ENCODE assay signal across 8 cellular contexts in genomic region chr2:113175101-113175628, GRCh38. TPM values are rescaled to one million over a fixed set of nuclear protein-coding genes. Genes with fewer than 3 reads are reported as not detected.
A peak's percentile ranks its signal among the peaks of the same experiment; 100 is the strongest.
DNase-seq lines count a peak whose midpoint lies in the region; ATAC-seq and TF ChIP-seq lines count a peak whose summit lies in the region.

No MANE protein-coding gene starts in this region.

- H3K4me1 ChIP-seq in effector memory CD4-positive, alpha-beta T cell (ENCODE audit: control insufficient read depth, insufficient read depth, low read length, poor library complexity, severe bottlenecking), result peaks cover 81% of the 10 kb centered on the region
- no peaks in the 10 kb centered on the region for H3K4me1 ChIP-seq in smooth muscle cell (ENCODE audit: low read depth)

- H3F3A ChIP-seq in smooth muscle cell (ENCODE audit: low read depth), result no peaks in the 10 kb centered on the region

- DNase-seq in SW480 (ENCODE audit: low spot score), result peak; percentile 23
- DNase-seq in effector memory CD4-positive, alpha-beta T cell, result peak; percentile 48 to 53 (median 53)
- peak in 2 of 3 donors; percentile 52 to 56 for DNase-seq in stimulated activated CD4-positive, alpha-beta T cell treated with anti-CD3 and anti-CD28 coated beads, TNF-alpha, amount 100 ng/mL, for 48 hours (ENCODE audit: low read depth in 3 of 3)
- DNase-seq in NCI-H1436 treated with DMSO at 0.1 percent for 48 hours (lab: John Stamatoyannopoulos, UW), result no peak
- DNase-seq in AG08396 (ENCODE audit: low spot score), result no peak
- DNase-seq in smooth muscle cell (lab: John Stamatoyannopoulos, UW; ENCODE audit: unreplicated experiment), result no peak

- H3K36me3 ChIP-seq in effector memory CD4-positive, alpha-beta T cell (ENCODE audit: control insufficient read depth, insufficient read depth, low read length), result peaks cover 7% of the 10 kb centered on the region
- no peaks in the 10 kb centered on the region for H3K36me3 ChIP-seq in smooth muscle cell (ENCODE audit: low read depth)

- H4K20me1 ChIP-seq in smooth muscle cell (ENCODE audit: low read depth), result no peaks in the 10 kb centered on the region

- no peaks in the 10 kb centered on the region for H3K9me3 ChIP-seq in effector memory CD4-positive, alpha-beta T cell (ENCODE audit: control insufficient read depth, low read length)
- H3K9me3 ChIP-seq in smooth muscle cell (replicated peaks; ENCODE audit: low read depth), result no peaks in the 10 kb centered on the region

- no peaks in the 10 kb centered on the region for H3K27me3 ChIP-seq in effector memory CD4-positive, alpha-beta T cell (replicated peaks; ENCODE audit: control insufficient read depth, insufficient read depth, low read length, poor library complexity, severe bottlenecking)
- no peaks in the 10 kb centered on the region for H3K27me3 ChIP-seq in smooth muscle cell (ENCODE audit: low read depth)

- no peak overlapping the region for H3K9ac ChIP-seq in smooth muscle cell (ENCODE audit: low read depth)

- no peak overlapping the region for H2AFZ ChIP-seq in smooth muscle cell (ENCODE audit: low read depth)

- H3K4me3 ChIP-seq in effector memory CD4-positive, alpha-beta T cell (ENCODE audit: insufficient read depth, low read depth, low read length, poor library complexity, severe bottlenecking), result peak overlapping the region; percentile 58
- H3K4me3 ChIP-seq in smooth muscle cell, result no peak overlapping the region

- H3K4me2 ChIP-seq in smooth muscle cell, result no peak overlapping the region

- ATAC-seq in GM18868 (IDR thresholded peaks at IDR 0.05; ENCODE audit: unreplicated experiment), result peak; percentile 64
- ATAC-seq in HG02884 (IDR thresholded peaks at IDR 0.05; ENCODE audit: unreplicated experiment), result peak; percentile 54

- TF ChIP-seq CTCF in smooth muscle cell (IDR thresholded peaks at IDR 0.05; ENCODE audit: borderline replicate concordance, insufficient read depth, poor library complexity, severe bottlenecking), result no peak

- no peaks in the 10 kb centered on the region for H3K79me2 ChIP-seq in smooth muscle cell (ENCODE audit: low read depth)

- WGBS in smooth muscle cell (ENCODE audit: low lambda C conversion rate), result 61% methylated on average over 8 of the region's 8 CpGs

- H3K27ac ChIP-seq in effector memory CD4-positive, alpha-beta T cell (ENCODE audit: insufficient read depth, low read length, poor library complexity, severe bottlenecking), result peak overlapping the region; percentile 85
- H3K27ac ChIP-seq in smooth muscle cell (ENCODE audit: low read depth), result no peak overlapping the region

RNA-seq across cellular contexts. Expression of gene PSD4, which starts 1.4 kb away (rescaled TPM):
- 7.3 and 9.3 TPM in 2 replicates for total RNA-seq in smooth muscle cell
- 7.8 and 9.5 TPM in 2 replicates for polyA plus RNA-seq in smooth muscle cell

RNA-seq across cellular contexts. Expression of gene IL1RN, which starts 47.8 kb away (rescaled TPM):
- total RNA-seq in smooth muscle cell, result 1.1 and 2.2 TPM in 2 replicates
- 2.0 and 3.3 TPM in 2 replicates for polyA plus RNA-seq in smooth muscle cell

Comparison
In these comparisons a context has a peak if more than half of its experiments do, and no peak if none do; other contexts are left out.
1. DNase-seq: peak in SW480 (single experiment), effector memory CD4-positive, alpha-beta T cell (3 of 3) and stimulated activated CD4-positive, alpha-beta T cell treated with anti-CD3 and anti-CD28 coated beads, TNF-alpha, amount 100 ng/mL, for 48 hours (2 of 3); none in NCI-H1436 treated with DMSO at 0.1 percent for 48 hours (single experiment), AG08396 (single experiment) and smooth muscle cell (single experiment).